ENCODE assay signal across 8 cellular contexts in the genomic region with DNA sequence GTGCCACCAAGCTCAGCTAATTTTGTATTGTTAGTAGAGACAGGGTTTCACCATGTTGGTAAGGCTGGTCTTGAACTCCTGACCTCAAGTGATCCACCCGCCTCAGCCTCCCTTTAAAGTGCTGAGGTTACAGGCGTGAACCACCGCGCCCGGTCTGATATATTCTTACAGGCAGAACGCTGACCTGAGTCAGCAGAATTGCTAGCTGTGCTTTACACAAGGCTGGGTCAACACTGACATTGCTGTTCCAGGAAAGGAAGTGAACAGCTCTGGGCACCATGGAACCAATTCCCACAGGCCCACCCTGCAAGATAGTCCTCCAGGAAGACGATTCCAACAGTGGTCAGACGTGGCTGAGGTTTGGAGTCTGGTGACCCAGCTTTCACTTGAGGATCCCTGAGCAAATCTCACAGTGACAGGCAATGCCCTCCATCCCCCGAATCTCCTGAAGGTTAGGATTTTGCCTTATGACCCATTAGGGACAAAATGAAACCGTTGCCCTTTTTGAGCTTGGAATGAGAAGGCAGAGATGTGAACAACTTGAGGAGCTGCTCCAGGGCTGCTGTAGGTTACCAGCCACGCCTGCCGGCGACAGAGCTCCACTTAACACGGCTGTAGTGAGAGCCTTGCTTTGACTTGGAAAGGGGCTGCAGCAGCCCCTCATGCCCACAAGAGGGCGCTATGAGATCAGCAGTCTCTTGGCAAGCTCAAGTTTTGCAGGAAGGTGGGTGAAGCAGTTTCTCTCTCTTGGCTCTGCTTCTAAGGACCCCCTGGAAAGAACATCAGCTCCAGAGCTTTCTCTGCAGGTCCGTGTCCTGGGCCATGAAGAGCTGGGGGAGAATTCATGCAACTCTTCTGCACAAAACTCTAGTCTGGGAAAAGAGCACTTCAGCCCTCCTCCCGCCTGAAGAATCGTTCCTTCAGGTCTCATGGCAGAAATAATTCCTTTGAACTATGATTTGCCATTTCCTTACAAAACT.
DNase-seq lines count a peak whose midpoint lies in the region; ATAC-seq and TF ChIP-seq lines count a peak whose summit lies in the region.

No MANE protein-coding gene starts in this region.

- H3K4me3 ChIP-seq in BLaER1 treated with 17β-estradiol and CSF1 and Interleukin-3, amounts not matched to agents 10 nM and 100 nM: no peak overlapping the region
- H3K4me3 ChIP-seq in SJSA1 (no peak overlapping the region), thoracic aorta (peak overlapping the region; percentile 45)

- CTCF ChIA-PET in activated naive CD4-positive, alpha-beta T cell treated with anti-CD3 and anti-CD28 coated beads for 36 hours (lab: Charles Lee): interaction anchor here (0.5 to 6.0 kb wide), 54 partner anchors 8 to 1224 kb away, joined by 3 to 91 read pairs (median 5); no protein-coding TSS in a partner anchor

- H3K9me3 ChIP-seq in BLaER1 treated with 17β-estradiol and CSF1 and Interleukin-3, amounts not matched to agents 10 nM and 100 nM (replicated peaks in 1 of 11): no peaks in the 10 kb centered on the region
- H3K9me3 ChIP-seq in SJSA1 (replicated peaks) (no peaks in the 10 kb centered on the region), thoracic aorta (no peaks in the 10 kb centered on the region)

- TF ChIP-seq CTCF in GM20000 (IDR thresholded peaks at IDR 0.05; ENCODE audit: extremely low read depth, missing control alignments): peak; percentile 99
- TF ChIP-seq CTCF in osteocyte (IDR thresholded peaks at IDR 0.05): peak; percentile 98
- peak; percentile 94 for TF ChIP-seq CTCF in thoracic aorta (IDR thresholded peaks at IDR 0.05)

- H4K20me1 ChIP-seq in BLaER1 treated with 17β-estradiol and CSF1 and Interleukin-3, amounts not matched to agents 10 nM and 100 nM: no peaks in the 10 kb centered on the region

- H3K36me3 ChIP-seq in BLaER1 treated with 17β-estradiol and CSF1 and Interleukin-3, amounts not matched to agents 10 nM and 100 nM: no peaks in the 10 kb centered on the region
- peaks cover 39% of the 10 kb centered on the region for H3K36me3 ChIP-seq in SJSA1
- H3K36me3 ChIP-seq in thoracic aorta: no peaks in the 10 kb centered on the region

- no peak overlapping the region for H3K9ac ChIP-seq in BLaER1 treated with 17β-estradiol and CSF1 and Interleukin-3, amounts not matched to agents 10 nM and 100 nM

- intact Hi-C loops in activated naive CD4-positive, alpha-beta T cell treated with anti-CD3 and anti-CD28 coated beads for 36 hours (cut with micrococcal nuclease): loop anchor here (1.0 to 5.0 kb wide), 5 partner anchors 108 to 957 kb away; a partner anchor contains a TSS

- peak overlapping the region in 10 of 11 experiments; percentile 5 to 79 (median 39); a peak in 14 of 22 replicates for H3K4me2 ChIP-seq in BLaER1 treated with 17β-estradiol and CSF1 and Interleukin-3, amounts not matched to agents 10 nM and 100 nM

- no peak for ATAC-seq in thoracic aorta (ENCODE audit: insufficient number of reproducible peaks, low FRiP score, low read depth)

- no peak overlapping the region for H3K27ac Mint-ChIP-seq in activated naive CD4-positive, alpha-beta T cell treated with anti-CD3 and anti-CD28 coated beads for 36 hours
- peak overlapping the region; percentile 96 for H3K27ac Mint-ChIP-seq in osteocyte (ENCODE audit: unreplicated experiment)

- no peaks in the 10 kb centered on the region for H3K4me1 Mint-ChIP-seq in activated naive CD4-positive, alpha-beta T cell treated with anti-CD3 and anti-CD28 coated beads for 36 hours (ENCODE audit: low read depth)
- H3K4me1 Mint-ChIP-seq in osteocyte (ENCODE audit: unreplicated experiment): peaks cover 58% of the 10 kb centered on the region

- DNase-seq in GM20000 (ENCODE audit: low spot score): peak; percentile 82
- peak; percentile 90 for DNase-seq in NAMALWA (ENCODE audit: low spot score)
- DNase-seq in SJSA1 (ENCODE audit: low read depth in 1 of 2, low spot score in 2 of 2): peak; percentile 70 to 76
- DNase-seq in activated naive CD4-positive, alpha-beta T cell treated with anti-CD3 and anti-CD28 coated beads for 36 hours: peak; percentile 85
- peak; percentile 65 for DNase-seq in globus pallidus (ENCODE audit: low spot score)
- peak; percentile 91 for DNase-seq in osteocyte (ENCODE audit: extremely low spot score, unreplicated experiment)
- no peak for DNase-seq in thoracic aorta (ENCODE audit: low spot score)

- no peaks in the 10 kb centered on the region for H3K36me3 Mint-ChIP-seq in activated naive CD4-positive, alpha-beta T cell treated with anti-CD3 and anti-CD28 coated beads for 36 hours (ENCODE audit: low read depth)
- peaks cover 35% of the 10 kb centered on the region for H3K36me3 Mint-ChIP-seq in osteocyte (ENCODE audit: unreplicated experiment)

- no peak overlapping the region for H3K27ac ChIP-seq in BLaER1 treated with 17β-estradiol and CSF1 and Interleukin-3, amounts not matched to agents 10 nM and 100 nM
- H3K27ac ChIP-seq in SJSA1 (no peak overlapping the region), thoracic aorta (peak overlapping the region in 1 of 2 donors; percentile 3)

- H3K9me3 Mint-ChIP-seq in activated naive CD4-positive, alpha-beta T cell treated with anti-CD3 and anti-CD28 coated beads for 36 hours: no peaks in the 10 kb centered on the region
- H3K9me3 Mint-ChIP-seq in osteocyte (ENCODE audit: unreplicated experiment): peaks cover 3% of the 10 kb centered on the region

- peaks cover 7% of the 10 kb centered on the region for H3K27me3 Mint-ChIP-seq in activated naive CD4-positive, alpha-beta T cell treated with anti-CD3 and anti-CD28 coated beads for 36 hours (ENCODE audit: low read depth)
- no peaks in the 10 kb centered on the region for H3K27me3 Mint-ChIP-seq in osteocyte (ENCODE audit: unreplicated experiment)

- peaks cover 0 to 21% (median 8%) of the 10 kb centered on the region in 10 experiments; a peak in 13 of 20 replicates for H3K4me1 ChIP-seq in BLaER1 treated with 17β-estradiol and CSF1 and Interleukin-3, amounts not matched to agents 10 nM and 100 nM
- H3K4me1 ChIP-seq in SJSA1 (replicated peaks) (peaks cover 50% of the 10 kb centered on the region), thoracic aorta (ENCODE audit: control insufficient read depth in 1 of 2, low read depth in 2 of 2) (peaks cover 23 to 49% of the 10 kb centered on the region in 2 donors)

- H3K4me3 Mint-ChIP-seq in activated naive CD4-positive, alpha-beta T cell treated with anti-CD3 and anti-CD28 coated beads for 36 hours: no peak overlapping the region
- no peak overlapping the region for H3K4me3 Mint-ChIP-seq in osteocyte (ENCODE audit: unreplicated experiment)

- H3K27me3 ChIP-seq in BLaER1 treated with 17β-estradiol and CSF1 and Interleukin-3, amounts not matched to agents 10 nM and 100 nM: no peaks in the 10 kb centered on the region
- no peaks in the 10 kb centered on the region for H3K27me3 ChIP-seq in SJSA1 (replicated peaks)
- H3K27me3 ChIP-seq in thoracic aorta (replicated peaks; ENCODE audit: insufficient read depth): no peaks in the 10 kb centered on the region
